In genomic region chr2:176555781-176556180, GRCh38 we compare ENCODE assay signal across 32 cellular contexts.
"Had no signal": no experiment of that assay in that cellular context is flagged by ENCODE, and none has a peak within 500 bp of the region (broad histone marks: within the 10 kb centered on the region; RNA-seq: fewer than 3 reads in every experiment).

No MANE protein-coding gene starts in this region.

- H3K4me1 ChIP-seq: prostate gland had no signal

- H3K27ac ChIP-seq: epithelial cell of prostate, esophagus squamous epithelium, hepatocyte, ovary, prostate gland, skin epidermis, thoracic aorta, uterus had no signal

- H3K36me3 ChIP-seq: esophagus squamous epithelium, ovary, prostate gland, thoracic aorta, uterus had no signal

- H3K36me3 Mint-ChIP-seq: activated CD8-positive, alpha-beta memory T cell treated with anti-CD3 and anti-CD28 coated beads, Interleukin-2, amount 10 ng/mL, durations not matched to agents 7 days and 5 days; activated naive CD4-positive, alpha-beta T cell treated with anti-CD3 and anti-CD28 coated beads, Interleukin-2, amount 50 U/mL, for 24 hours; mesothelial cell of epicardium; naive thymus-derived CD4-positive, alpha-beta T cell; type B pancreatic cell had no signal

- H3K9me3 Mint-ChIP-seq: activated B cell treated with CpG ODN at 0.5 μM for 24 hours; activated naive CD4-positive, alpha-beta T cell treated with anti-CD3 and anti-CD28 coated beads, Interleukin-2, amount 50 U/mL, for 24 hours; activated naive CD8-positive, alpha-beta T cell treated with anti-CD3 and anti-CD28 coated beads, Interleukin-2, amount 50 U/mL, for 24 hours; activated T-helper 2 cell treated with anti-CD3 and anti-CD28 coated beads, Interferon-gamma antibody, Interleukin-2, Interleukin-4, amounts not matched to agents 10 μg/mL and 5 μg/mL and 100 μg/mL, durations not matched to agents 14 hours and 24 hours and 36 hours; dendritic cell treated with granulocyte-macrophage colony-stimulating factor and Interleukin-4, amounts not matched to agents 40 ng/mL and 50 ng/mL, for 4 days; mesothelial cell of epicardium; naive thymus-derived CD4-positive, alpha-beta T cell; stimulated activated naive CD8-positive, alpha-beta T cell treated with anti-CD3 and anti-CD28 coated beads, Interleukin-15, Interleukin-2, amounts not matched to agents 100 ng/mL and 50 ng/mL, for 24 hours; type B pancreatic cell had no signal

- H3K4me2 ChIP-seq: hepatocyte had no signal

- H3K4me3 ChIP-seq: esophagus squamous epithelium, hepatocyte, ovary, prostate gland, skin epidermis, thoracic aorta, uterus had no signal

- H2AFZ ChIP-seq: hepatocyte had no signal

- ATAC-seq: activated CD8-positive, alpha-beta memory T cell treated with anti-CD3 and anti-CD28 coated beads, Interleukin-2, amount 10 ng/mL, durations not matched to agents 7 days and 5 days; activated CD8-positive, alpha-beta T cell treated with anti-CD3 and anti-CD28 coated beads, Interleukin-2, amount 10 ng/mL, durations not matched to agents 7 days and 5 days; activated naive CD8-positive, alpha-beta T cell treated with anti-CD3 and anti-CD28 coated beads, Interleukin-2, amount 50 U/mL, for 24 hours; left cardiac atrium; naive thymus-derived CD4-positive, alpha-beta T cell; sciatic nerve had no signal

- H3K27me3 ChIP-seq: ovary, uterus had no signal

- DNase-seq: activated B cell treated with CpG ODN at 0.5 μM for 24 hours; activated CD4-positive, alpha-beta T cell treated with anti-CD3 and anti-CD28 coated beads, Interleukin-2, amount 50 U/mL, for 1 hour; activated CD8-positive, alpha-beta memory T cell treated with anti-CD3 and anti-CD28 coated beads, Interleukin-2, amount 10 ng/mL, durations not matched to agents 7 days and 5 days; activated CD8-positive, alpha-beta T cell treated with anti-CD3 and anti-CD28 coated beads, Interleukin-2, amount 10 ng/mL, durations not matched to agents 7 days and 5 days; activated naive CD8-positive, alpha-beta T cell treated with anti-CD3 and anti-CD28 coated beads, Interleukin-2, amount 50 U/mL, for 24 hours; activated T-cell treated with anti-CD3 and anti-CD28 coated beads, Interleukin-2, amount 50 U/mL, for 48 hours; amygdala; central memory CD4-positive, alpha-beta T cell; esophagus squamous epithelium; left cardiac atrium; mammary epithelial cell; naive thymus-derived CD4-positive, alpha-beta T cell; ovary; retina; stimulated activated CD4-positive, alpha-beta T cell treated with anti-CD3 and anti-CD28 coated beads, Interleukin-12 subunit alpha, Interleukin-12 subunit beta, amount 100 ng/mL, for 4 hours; stimulated activated CD4-positive, alpha-beta T cell treated with anti-CD3 and anti-CD28 coated beads, Interleukin-4, amount 100 ng/mL, for 1 hour; T1000; uterus had no signal

- H3K9me3 ChIP-seq: esophagus squamous epithelium, ovary, prostate gland, thoracic aorta, uterus had no signal

- H3K4me3 Mint-ChIP-seq: activated B cell treated with CpG ODN at 0.5 μM for 24 hours; activated CD8-positive, alpha-beta memory T cell treated with anti-CD3 and anti-CD28 coated beads, Interleukin-2, amount 10 ng/mL, durations not matched to agents 7 days and 5 days; activated CD8-positive, alpha-beta T cell treated with anti-CD3 and anti-CD28 coated beads, Interleukin-2, amount 10 ng/mL, durations not matched to agents 7 days and 5 days; activated naive CD4-positive, alpha-beta T cell treated with anti-CD3 and anti-CD28 coated beads, Interleukin-2, amount 50 U/mL, for 24 hours; activated naive CD8-positive, alpha-beta T cell treated with anti-CD3 and anti-CD28 coated beads, Interleukin-2, amount 50 U/mL, for 24 hours; dendritic cell treated with granulocyte-macrophage colony-stimulating factor and Interleukin-4, amounts not matched to agents 40 ng/mL and 50 ng/mL, for 4 days; mesothelial cell of epicardium; naive thymus-derived CD4-positive, alpha-beta T cell; stimulated activated naive CD8-positive, alpha-beta T cell treated with anti-CD3 and anti-CD28 coated beads, Interleukin-15, Interleukin-2, amounts not matched to agents 100 ng/mL and 50 ng/mL, for 24 hours; type B pancreatic cell had no signal

- FAIRE-seq: frontal cortex, keratinocyte had no signal

- H3K79me2 ChIP-seq: hepatocyte had no signal

- H3K27ac Mint-ChIP-seq: activated B cell treated with CpG ODN at 0.5 μM for 24 hours; activated CD8-positive, alpha-beta memory T cell treated with anti-CD3 and anti-CD28 coated beads, Interleukin-2, amount 10 ng/mL, durations not matched to agents 7 days and 5 days; activated CD8-positive, alpha-beta T cell treated with anti-CD3 and anti-CD28 coated beads, Interleukin-2, amount 10 ng/mL, durations not matched to agents 7 days and 5 days; activated naive CD4-positive, alpha-beta T cell treated with anti-CD3 and anti-CD28 coated beads, Interleukin-2, amount 50 U/mL, for 24 hours; activated naive CD8-positive, alpha-beta T cell treated with anti-CD3 and anti-CD28 coated beads, Interleukin-2, amount 50 U/mL, for 24 hours; activated T-helper 2 cell treated with anti-CD3 and anti-CD28 coated beads, Interferon-gamma antibody, Interleukin-2, Interleukin-4, amounts not matched to agents 10 μg/mL and 5 μg/mL and 100 μg/mL, durations not matched to agents 14 hours and 24 hours and 36 hours; dendritic cell treated with granulocyte-macrophage colony-stimulating factor and Interleukin-4, amounts not matched to agents 40 ng/mL and 50 ng/mL, for 4 days; mesothelial cell of epicardium; naive thymus-derived CD4-positive, alpha-beta T cell; stimulated activated naive CD8-positive, alpha-beta T cell treated with anti-CD3 and anti-CD28 coated beads, Interleukin-15, Interleukin-2, amounts not matched to agents 100 ng/mL and 50 ng/mL, for 24 hours; type B pancreatic cell had no signal
